Comparison of ENCODE assay signal across 8 cellular contexts in the genomic region with DNA sequence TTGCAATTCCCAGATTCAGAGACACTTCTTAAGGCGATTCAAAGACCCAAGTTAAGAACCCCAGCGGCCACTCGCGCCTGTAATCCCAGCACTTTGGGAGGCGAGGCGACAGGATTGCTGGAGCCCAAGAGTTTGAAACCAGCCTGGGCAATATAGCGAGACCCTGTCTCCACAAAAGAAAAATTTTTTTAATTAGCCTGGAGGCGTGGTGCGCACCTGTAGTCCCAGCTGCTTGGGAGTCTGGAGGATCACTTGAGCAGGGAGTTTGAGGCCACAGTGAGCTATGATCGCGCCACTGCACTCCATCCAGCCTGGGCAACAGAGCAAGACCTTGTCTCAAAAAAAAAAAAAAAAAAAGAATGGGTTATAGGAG. TPM values are rescaled to one million over a fixed set of nuclear protein-coding genes. Genes with fewer than 3 reads are reported as not detected.
DNase-seq lines count a peak whose midpoint lies in the region; ATAC-seq lines count a peak whose summit lies in the region.

No MANE protein-coding gene starts in this region.

- 25% methylated on average over 11 of the region's 11 CpGs for WGBS in thymus

- H3K4me3 ChIP-seq in CD4-positive, CD25-positive, alpha-beta regulatory T cell (ENCODE audit: low read depth, low read length), result peak overlapping the region; percentile 99
- H3K4me3 ChIP-seq in adipocyte (ENCODE audit: low read length), result peak overlapping the region; percentile 93
- peak overlapping the region; percentile 78 for H3K4me3 ChIP-seq in thymus (ENCODE audit: low read length)

- peak overlapping the region; percentile 94 to 96 (median 94) for H3K4me3 Mint-ChIP-seq in CD4-positive, CD25-positive, alpha-beta regulatory T cell

- no peaks in the 10 kb centered on the region for H3K9me3 Mint-ChIP-seq in CD4-positive, CD25-positive, alpha-beta regulatory T cell

- peak overlapping the region; percentile 88 for H3K9ac ChIP-seq in adipocyte (ENCODE audit: low read length)

- no peaks in the 10 kb centered on the region for H3K36me3 Mint-ChIP-seq in CD4-positive, CD25-positive, alpha-beta regulatory T cell

- peak overlapping the region; percentile 96 to 97 (median 97) for H3K27ac Mint-ChIP-seq in CD4-positive, CD25-positive, alpha-beta regulatory T cell

- no peaks in the 10 kb centered on the region for H3K9me3 ChIP-seq in CD4-positive, CD25-positive, alpha-beta regulatory T cell (ENCODE audit: control insufficient read depth in 2 of 2, low read length in 2 of 2)
- H3K9me3 ChIP-seq in adipocyte (ENCODE audit: control insufficient read depth, low read length) (no peaks in the 10 kb centered on the region), thymus (ENCODE audit: control insufficient read depth) (no peaks in the 10 kb centered on the region)

- no peak for DNase-seq in CD4-positive, CD25-positive, alpha-beta regulatory T cell
- DNase-seq in adipocyte (ENCODE audit: low read depth) (no peak), NCI-H1092 (lab: John Stamatoyannopoulos, UW) (no peak)
- no peak for DNase-seq in activated CD4-positive, alpha-beta T cell treated with anti-CD3 and anti-CD28 coated beads, Interleukin-2, amount 50 U/mL, for 48 hours

- H3K27me3 Mint-ChIP-seq in CD4-positive, CD25-positive, alpha-beta regulatory T cell, result no peaks in the 10 kb centered on the region

- peaks cover 0 to 24% (median 7%) of the 10 kb centered on the region in 4 donors for H3K4me1 Mint-ChIP-seq in CD4-positive, CD25-positive, alpha-beta regulatory T cell

- H3K36me3 ChIP-seq in CD4-positive, CD25-positive, alpha-beta regulatory T cell (ENCODE audit: control insufficient read depth, insufficient read depth, low read length), result peaks cover 5% of the 10 kb centered on the region
- H3K36me3 ChIP-seq in adipocyte (ENCODE audit: control insufficient read depth, insufficient read depth, low read length, severe bottlenecking) (no peaks in the 10 kb centered on the region), thymus (ENCODE audit: control insufficient read depth, insufficient read depth) (no peaks in the 10 kb centered on the region)

- H3K27me3 ChIP-seq in CD4-positive, CD25-positive, alpha-beta regulatory T cell (ENCODE audit: control insufficient read depth, insufficient read depth, low read length), result no peaks in the 10 kb centered on the region
- H3K27me3 ChIP-seq in adipocyte (replicated peaks; ENCODE audit: control insufficient read depth, insufficient read depth, low read length), result no peaks in the 10 kb centered on the region
- no peaks in the 10 kb centered on the region for H3K27me3 ChIP-seq in layer of hippocampus (ENCODE audit: control insufficient read depth, insufficient read depth, low read length)
- H3K27me3 ChIP-seq in thymus (ENCODE audit: control insufficient read depth, insufficient read depth), result no peaks in the 10 kb centered on the region

- peak overlapping the region; percentile 82 for H3K27ac ChIP-seq in CD4-positive, CD25-positive, alpha-beta regulatory T cell (ENCODE audit: insufficient read depth, low read length, poor library complexity, severe bottlenecking)
- H3K27ac ChIP-seq in layer of hippocampus (ENCODE audit: low read depth, low read length) (peak overlapping the region; percentile 68), thymus (ENCODE audit: low read depth) (peak overlapping the region; percentile 86)

- no peak for ATAC-seq in CD4-positive, CD25-positive, alpha-beta regulatory T cell (ENCODE audit: low read depth in 2 of 2)
- ATAC-seq in HG02642 (IDR thresholded peaks at IDR 0.05; ENCODE audit: poor library complexity, unreplicated experiment) (peak; percentile 9), HG03469 (IDR thresholded peaks at IDR 0.05; ENCODE audit: unreplicated experiment) (no peak)

- H3K4me1 ChIP-seq in CD4-positive, CD25-positive, alpha-beta regulatory T cell (ENCODE audit: control insufficient read depth, insufficient read depth, low read length, poor library complexity, severe bottlenecking), result peaks cover 16% of the 10 kb centered on the region
- H3K4me1 ChIP-seq in adipocyte (ENCODE audit: control insufficient read depth, insufficient read depth, low read length) (peaks cover 4% of the 10 kb centered on the region), thymus (ENCODE audit: control insufficient read depth, insufficient read depth, low read length) (no peaks in the 10 kb centered on the region)

RNA-seq across cellular contexts. Expression of a gene that starts 0.6 kb away (rescaled TPM):
- 49.9 TPM for total RNA-seq in CD4-positive, CD25-positive, alpha-beta regulatory T cell
- 10 to 100 TPM; 22.4 to 24.7 (median 23.8) TPM for polyA plus RNA-seq in CD4-positive, CD25-positive, alpha-beta regulatory T cell
- 9.7 TPM for polyA plus RNA-seq in thymus

RNA-seq across cellular contexts. Expression of a gene that starts 13.8 kb away (rescaled TPM):
- 0.20 TPM for total RNA-seq in CD4-positive, CD25-positive, alpha-beta regulatory T cell
- not detected for polyA plus RNA-seq in CD4-positive, CD25-positive, alpha-beta regulatory T cell
- 16.5 TPM for polyA plus RNA-seq in thymus

Comparison
In these comparisons a context has a peak if more than half of its experiments do, and no peak if none do; other contexts are left out.
1. RNA of a gene that starts 13.8 kb away (polyA plus RNA-seq): 16.5 TPM in thymus (single experiment); not detected in CD4-positive, CD25-positive, alpha-beta regulatory T cell; every median in the first group is over 10 times any median in the second.
2. Peak in every context shown above with its lines, with median percentiles within 50 percentile points of each other: H3K27ac ChIP-seq and H3K4me3 ChIP-seq.